ENCODE assay signal across 23 cellular contexts in genomic region chr4:185885604-185886003, GRCh38.
DNase-seq lines count a peak whose midpoint lies in the region; ATAC-seq and TF ChIP-seq lines count a peak whose summit lies in the region.
"Had no signal": no experiment of that assay in that cellular context is flagged by ENCODE, and none has a peak within 500 bp of the region (broad histone marks: within the 10 kb centered on the region; RNA-seq: fewer than 3 reads in every experiment).

No MANE protein-coding gene starts in this region.

- H3K4me1 ChIP-seq in GM23338 (ENCODE audit: insufficient read depth) (peaks cover 11% of the 10 kb centered on the region; the same call in 1 of the 2 replicates), neutrophil (ENCODE audit: control insufficient read depth in 1 of 2, insufficient read depth in 1 of 2, low read depth in 1 of 2, low read length in 1 of 2) (peaks cover 14 to 20% of the 10 kb centered on the region in 2 experiments), neuronal stem cell (ENCODE audit: control insufficient read depth in 2 of 2, insufficient read depth in 1 of 2, low read depth in 1 of 2, low read length in 2 of 2) (peaks cover 0 to 2% of the 10 kb centered on the region in 2 donors)
- H3K4me1 ChIP-seq: A549, BE2C had no signal

- no peak overlapping the region for H2BK15ac ChIP-seq in neuronal stem cell (ENCODE audit: low read length)

- no peaks in the 10 kb centered on the region for H4K20me1 ChIP-seq in GM23338 (replicated peaks; ENCODE audit: insufficient read depth)
- H4K20me1 ChIP-seq: BLaER1 treated with 17β-estradiol and CSF1 and Interleukin-3, amounts not matched to agents 10 nM and 100 nM had no signal

- TF ChIP-seq CTCF in GM23338 (conservative IDR thresholded peaks at IDR 0.05; ENCODE audit: low read depth in 2 of 2) (no peak), neutrophil (IDR thresholded peaks at IDR 0.05) (no peak)

- no peaks in the 10 kb centered on the region for H3K79me2 ChIP-seq in GM23338 (replicated peaks; ENCODE audit: insufficient read depth)

- no peak for ATAC-seq in GM23338
- ATAC-seq: A549, GM12878, HCT116 had no signal

- H3K9me3 ChIP-seq in neutrophil, result no peaks in the 10 kb centered on the region
- peaks cover 2 to 7% of the 10 kb centered on the region in 2 donors for H3K9me3 ChIP-seq in neuronal stem cell (replicated peaks in 1 of 2; ENCODE audit: control insufficient read depth in 2 of 2, insufficient read depth in 1 of 2, low read depth in 1 of 2, low read length in 2 of 2)
- H3K9me3 ChIP-seq: BE2C had no signal

- no peak for TF ChIP-seq POLR2A in erythroblast (IDR thresholded peaks at IDR 0.05; ENCODE audit: low read length)

- no peaks in the 10 kb centered on the region for H3K27me3 ChIP-seq in GM23338 (ENCODE audit: insufficient read depth)
- H3K27me3 ChIP-seq in neutrophil, result no peaks in the 10 kb centered on the region
- H3K27me3 ChIP-seq in neuronal stem cell (ENCODE audit: control insufficient read depth in 3 of 3, insufficient read depth in 3 of 3, low read depth in 1 of 3, low read length in 3 of 3), result no peaks in the 10 kb centered on the region
- H3K27me3 ChIP-seq: BE2C; BLaER1 treated with 17β-estradiol and CSF1 and Interleukin-3, amounts not matched to agents 10 nM and 100 nM had no signal

- H2AFZ ChIP-seq in GM23338 (peak overlapping the region; percentile 12; the same call in 1 of the 2 replicates), neuronal stem cell (ENCODE audit: low read length) (no peak overlapping the region)
- H2AFZ ChIP-seq: GM23248 had no signal

- H3K4ac ChIP-seq in neuronal stem cell (ENCODE audit: low read length), result no peak overlapping the region

- no peak overlapping the region for H3K27ac Mint-ChIP-seq in GM23338
- H3K27ac Mint-ChIP-seq: CD14-positive monocyte; CD4-positive, alpha-beta T cell; CD8-positive, alpha-beta memory T cell; H9 had no signal

- H3K36me3 ChIP-seq in GM23338 (ENCODE audit: insufficient read depth), result no peaks in the 10 kb centered on the region
- no peaks in the 10 kb centered on the region for H3K36me3 ChIP-seq in neutrophil
- H3K36me3 ChIP-seq in neuronal stem cell (replicated peaks in 1 of 2; ENCODE audit: control insufficient read depth in 2 of 2, insufficient read depth in 2 of 2, low read length in 2 of 2), result no peaks in the 10 kb centered on the region
- H3K36me3 ChIP-seq: BE2C; BLaER1 treated with 17β-estradiol and CSF1 and Interleukin-3, amounts not matched to agents 10 nM and 100 nM had no signal

- H2AK5ac ChIP-seq in neuronal stem cell (ENCODE audit: low read depth, low read length), result no peak overlapping the region

- DNase-seq in GM23338 (ENCODE audit: low spot score) (no peak), caudate nucleus (lab: John Stamatoyannopoulos, UW) (peak in 10 of 61 donors; percentile 9 to 72 (median 20)), neuronal stem cell (ENCODE audit: low spot score) (no peak), erythroblast (lab: John Stamatoyannopoulos, UW) (no peak)
- DNase-seq in effector CD4-positive, alpha-beta T cell, result no peak
- DNase-seq: 8988T; ACHN; AML-193; BE2C; CD4-positive, alpha-beta T cell; CD8-positive, alpha-beta memory T cell; DMS 273 treated with DMSO at 0.1 percent for 48 hours; DMS79; EL; GDM1; GM23248; H9 had no signal

- H4K8ac ChIP-seq in neuronal stem cell (ENCODE audit: low read depth, low read length), result no peak overlapping the region

- H3K9me2 ChIP-seq in GM23338 (ENCODE audit: insufficient read depth), result no peaks in the 10 kb centered on the region

- H2BK120ac ChIP-seq in neuronal stem cell (ENCODE audit: low read depth, low read length), result no peak overlapping the region

- H3K27me3 Mint-ChIP-seq in GM23338 (ENCODE audit: insufficient read depth, low read depth, poor library complexity), result peaks cover 8% of the 10 kb centered on the region

- no peak overlapping the region for H3K18ac ChIP-seq in neuronal stem cell (ENCODE audit: low read length)

- no peak overlapping the region for H4K91ac ChIP-seq in neuronal stem cell (ENCODE audit: low read depth, low read length, poor library complexity)

- H3F3A ChIP-seq in GM23338 (replicated peaks; ENCODE audit: low read depth), result no peaks in the 10 kb centered on the region

- H3K4me3 ChIP-seq in GM23338 (no peak overlapping the region), neutrophil (ENCODE audit: low read depth in 1 of 2, low read length in 1 of 2) (no peak overlapping the region), neuronal stem cell (ENCODE audit: low read length in 2 of 2) (no peak overlapping the region)
- H3K4me3 ChIP-seq: A549; BLaER1 treated with 17β-estradiol and CSF1 and Interleukin-3, amounts not matched to agents 10 nM and 100 nM; GM12878; GM23248 had no signal

- H3K9me3 Mint-ChIP-seq in GM23338, result peaks cover 18% of the 10 kb centered on the region

- no peak overlapping the region for H2BK5ac ChIP-seq in neuronal stem cell (ENCODE audit: low read length)

- H3K27ac ChIP-seq in GM23338 (ENCODE audit: low read depth) (no peak overlapping the region), caudate nucleus (ENCODE audit: low read depth, low read length) (peak overlapping the region; percentile 54), neutrophil (peak overlapping the region; percentile 40), neuronal stem cell (replicated peaks; ENCODE audit: low read length) (no peak overlapping the region)
- H3K27ac ChIP-seq: A549; BLaER1 treated with 17β-estradiol and CSF1 and Interleukin-3, amounts not matched to agents 10 nM and 100 nM; GM23248 had no signal

- H3K4me3 Mint-ChIP-seq in GM23338, result no peak overlapping the region
- H3K4me3 Mint-ChIP-seq: CD14-positive monocyte; CD4-positive, alpha-beta T cell; CD8-positive, alpha-beta memory T cell; H9 had no signal

- peaks cover 9% of the 10 kb centered on the region for H3K4me1 Mint-ChIP-seq in GM23338
- H3K4me1 Mint-ChIP-seq: CD8-positive, alpha-beta memory T cell had no signal

- no peak overlapping the region for H3K9ac ChIP-seq in neuronal stem cell (ENCODE audit: low read depth, low read length, poor library complexity)
- H3K9ac ChIP-seq: BLaER1 treated with 17β-estradiol and CSF1 and Interleukin-3, amounts not matched to agents 10 nM and 100 nM; GM23248 had no signal

- no peak overlapping the region for H3K14ac ChIP-seq in neuronal stem cell (ENCODE audit: low read length)

- peaks cover 12% of the 10 kb centered on the region for H3K36me3 Mint-ChIP-seq in GM23338 (ENCODE audit: low read depth)
- H3K36me3 Mint-ChIP-seq: CD14-positive monocyte; CD8-positive, alpha-beta memory T cell had no signal

- H3K23ac ChIP-seq in neuronal stem cell (ENCODE audit: low read depth, low read length, poor library complexity), result no peak overlapping the region

- WGBS in neuronal stem cell (ENCODE audit: extremely low coverage in 2 of 2, insufficient read length in 2 of 2, insufficient replicate concordance in 1 of 2), 2 donors, result no CpG with 5 or more reads among the region's 6 CpGs

- no peaks in the 10 kb centered on the region for H3K79me1 ChIP-seq in neuronal stem cell (ENCODE audit: low read depth, low read length)

- H3K4me2 ChIP-seq in GM23338, result no peak overlapping the region
- H3K4me2 ChIP-seq in neuronal stem cell (ENCODE audit: insufficient read depth, low read length, poor library complexity, severe bottlenecking), result no peak overlapping the region
- H3K4me2 ChIP-seq: A549; BLaER1 treated with 17β-estradiol and CSF1 and Interleukin-3, amounts not matched to agents 10 nM and 100 nM had no signal

- H2BK12ac ChIP-seq in neuronal stem cell (ENCODE audit: low read length), result no peak overlapping the region

TF ChIP-seq in GM23338, 12 proteins besides CTCF, POLR2A, EP300 and RAD21 (continues in another document):
- no peak for TF ChIP-seq EZH2phosphoT487 (IDR thresholded peaks at IDR 0.05; ENCODE audit: unreplicated experiment)
- TF ChIP-seq, protein P1, sequence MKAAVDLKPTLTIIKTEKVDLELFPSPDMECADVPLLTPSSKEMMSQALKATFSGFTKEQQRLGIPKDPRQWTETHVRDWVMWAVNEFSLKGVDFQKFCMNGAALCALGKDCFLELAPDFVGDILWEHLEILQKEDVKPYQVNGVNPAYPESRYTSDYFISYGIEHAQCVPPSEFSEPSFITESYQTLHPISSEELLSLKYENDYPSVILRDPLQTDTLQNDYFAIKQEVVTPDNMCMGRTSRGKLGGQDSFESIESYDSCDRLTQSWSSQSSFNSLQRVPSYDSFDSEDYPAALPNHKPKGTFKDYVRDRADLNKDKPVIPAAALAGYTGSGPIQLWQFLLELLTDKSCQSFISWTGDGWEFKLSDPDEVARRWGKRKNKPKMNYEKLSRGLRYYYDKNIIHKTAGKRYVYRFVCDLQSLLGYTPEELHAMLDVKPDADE (IDR thresholded peaks at IDR 0.05), result no peak
- no peak for TF ChIP-seq EZH2 (IDR thresholded peaks at IDR 0.05; ENCODE audit: low read depth, unreplicated experiment)
- no peak for TF ChIP-seq JUNB (IDR thresholded peaks at IDR 0.05; ENCODE audit: unreplicated experiment)

Comparison
In these comparisons a context has a peak if more than half of its experiments do, and no peak if none do; other contexts are left out.
1. H3K27ac ChIP-seq: peak in caudate nucleus (single experiment) and neutrophil (single experiment); none in GM23338 (single experiment) and neuronal stem cell (single experiment).